ENCODE assay signal across 11 cellular contexts in the genomic region with DNA sequence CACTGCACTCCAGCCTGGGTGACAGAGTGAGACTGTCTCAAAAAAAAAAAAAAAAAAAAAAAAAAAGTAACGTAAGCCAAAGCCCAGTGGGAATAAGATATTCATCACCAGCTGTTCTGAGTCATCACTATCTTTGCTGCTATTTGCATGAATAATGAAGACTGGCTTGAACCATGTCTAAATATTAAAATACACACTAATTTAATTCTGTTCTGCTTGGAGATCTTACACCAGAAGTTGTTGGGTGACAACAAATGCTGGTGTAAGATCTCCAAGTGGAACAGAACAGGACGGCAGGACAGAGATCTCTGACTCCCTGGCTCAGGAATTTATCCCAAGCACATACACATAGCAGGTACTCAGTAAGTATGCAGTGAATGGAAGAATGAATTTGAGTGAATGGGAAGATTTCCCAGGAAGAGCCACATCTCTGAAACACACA. TPM values are rescaled to one million over a fixed set of nuclear protein-coding genes. Genes with fewer than 3 reads are reported as not detected.
DNase-seq lines count a peak whose midpoint lies in the region; TF ChIP-seq lines count a peak whose summit lies in the region.
"Had no signal": no experiment of that assay in that cellular context is flagged by ENCODE, and none has a peak within 500 bp of the region (broad histone marks: within the 10 kb centered on the region; RNA-seq: fewer than 3 reads in every experiment).

No MANE protein-coding gene starts in this region.

- POLR2A ChIA-PET in activated CD4-positive, alpha-beta memory T cell treated with anti-CD3 and anti-CD28 coated beads, Interleukin-2, amount 10 ng/mL, durations not matched to agents 7 days and 5 days (lab: Charles Lee) = no interaction called here

- no peaks in the 10 kb centered on the region for H3K36me3 ChIP-seq in smooth muscle cell (ENCODE audit: low read depth)
- no peaks in the 10 kb centered on the region for H3K36me3 ChIP-seq in suprapubic skin
- H3K36me3 ChIP-seq: upper lobe of left lung had no signal

- TF ChIP-seq EP300 in suprapubic skin (IDR thresholded peaks at IDR 0.05) = no peak

- H3K4me3 ChIP-seq in epithelial cell of proximal tubule (ENCODE audit: low read depth, low read length) (no peak overlapping the region), smooth muscle cell (no peak overlapping the region), suprapubic skin (no peak overlapping the region)
- H3K4me3 ChIP-seq: upper lobe of left lung had no signal

- H3K4me1 Mint-ChIP-seq in type B pancreatic cell (ENCODE audit: unreplicated experiment) = no peaks in the 10 kb centered on the region
- H3K4me1 Mint-ChIP-seq in activated CD4-positive, alpha-beta memory T cell treated with anti-CD3 and anti-CD28 coated beads, Interleukin-2, amount 10 ng/mL, durations not matched to agents 7 days and 5 days = no peaks in the 10 kb centered on the region

- H3K9me3 ChIP-seq in smooth muscle cell (replicated peaks; ENCODE audit: low read depth) (no peaks in the 10 kb centered on the region), suprapubic skin (no peaks in the 10 kb centered on the region)
- H3K9me3 ChIP-seq: upper lobe of left lung had no signal

- CTCF ChIA-PET in activated CD4-positive, alpha-beta memory T cell treated with anti-CD3 and anti-CD28 coated beads, Interleukin-2, amount 10 ng/mL, durations not matched to agents 7 days and 5 days (lab: Charles Lee) = no interaction called here

- no peaks in the 10 kb centered on the region for H3F3A ChIP-seq in smooth muscle cell (ENCODE audit: low read depth)

- TF ChIP-seq POLR2A in suprapubic skin (IDR thresholded peaks at IDR 0.05) = no peak

- H3K4me1 ChIP-seq in smooth muscle cell (ENCODE audit: low read depth) = no peaks in the 10 kb centered on the region
- H3K4me1 ChIP-seq in suprapubic skin = peaks cover 10% of the 10 kb centered on the region
- H3K4me1 ChIP-seq: upper lobe of left lung had no signal

- no peak overlapping the region for H3K4me3 Mint-ChIP-seq in type B pancreatic cell
- H3K4me3 Mint-ChIP-seq in activated CD4-positive, alpha-beta memory T cell treated with anti-CD3 and anti-CD28 coated beads, Interleukin-2, amount 10 ng/mL, durations not matched to agents 7 days and 5 days = no peak overlapping the region

- H3K27ac Mint-ChIP-seq in type B pancreatic cell = no peak overlapping the region
- no peak overlapping the region for H3K27ac Mint-ChIP-seq in activated CD4-positive, alpha-beta memory T cell treated with anti-CD3 and anti-CD28 coated beads, Interleukin-2, amount 10 ng/mL, durations not matched to agents 7 days and 5 days

- WGBS in smooth muscle cell (ENCODE audit: low lambda C conversion rate) = 8% methylated on average over 2 of the region's 2 CpGs
- WGBS in suprapubic skin = 9% methylated on average over 2 of the region's 2 CpGs

- H3K4me2 ChIP-seq in smooth muscle cell = no peak overlapping the region

- H3K79me2 ChIP-seq in smooth muscle cell (ENCODE audit: low read depth) = no peaks in the 10 kb centered on the region

- peak overlapping the region; percentile 12 for H3K9ac ChIP-seq in smooth muscle cell (ENCODE audit: low read depth)

- no peaks in the 10 kb centered on the region for H3K36me3 Mint-ChIP-seq in type B pancreatic cell
- no peaks in the 10 kb centered on the region for H3K36me3 Mint-ChIP-seq in activated CD4-positive, alpha-beta memory T cell treated with anti-CD3 and anti-CD28 coated beads, Interleukin-2, amount 10 ng/mL, durations not matched to agents 7 days and 5 days (ENCODE audit: low read depth)

- DNase-seq in HCEC 1CT (peak; percentile 58), epithelial cell of proximal tubule (ENCODE audit: low read depth) (peak; percentile 61), smooth muscle cell (lab: John Stamatoyannopoulos, UW; ENCODE audit: unreplicated experiment) (no peak), type B pancreatic cell (ENCODE audit: extremely low spot score, unreplicated experiment) (no peak), suprapubic skin (ENCODE audit: low spot score in 2 of 2) (no peak)
- no peak for DNase-seq in activated naive CD4-positive, alpha-beta T cell (lab: John Stamatoyannopoulos, UW)
- no peak for DNase-seq in activated CD4-positive, alpha-beta memory T cell treated with anti-CD3 and anti-CD28 coated beads, Interleukin-2, amount 10 ng/mL, durations not matched to agents 7 days and 5 days
- DNase-seq: GDM1, upper lobe of left lung had no signal

- no peaks in the 10 kb centered on the region for H3K9me3 Mint-ChIP-seq in type B pancreatic cell
- no peaks in the 10 kb centered on the region for H3K9me3 Mint-ChIP-seq in activated CD4-positive, alpha-beta memory T cell treated with anti-CD3 and anti-CD28 coated beads, Interleukin-2, amount 10 ng/mL, durations not matched to agents 7 days and 5 days

- no peaks in the 10 kb centered on the region for H4K20me1 ChIP-seq in smooth muscle cell (ENCODE audit: low read depth)

- H3K27ac ChIP-seq in smooth muscle cell (ENCODE audit: low read depth) (peak overlapping the region; percentile 60), suprapubic skin (no peak overlapping the region)
- H3K27ac ChIP-seq: upper lobe of left lung had no signal

- no peaks in the 10 kb centered on the region for H3K27me3 ChIP-seq in smooth muscle cell (ENCODE audit: low read depth)
- H3K27me3 ChIP-seq in suprapubic skin = peaks cover 15% of the 10 kb centered on the region
- H3K27me3 ChIP-seq: upper lobe of left lung had no signal

- no peak for TF ChIP-seq CTCF in epithelial cell of proximal tubule (conservative IDR thresholded peaks at IDR 0.05; ENCODE audit: low read depth, low read length)
- TF ChIP-seq CTCF in smooth muscle cell (IDR thresholded peaks at IDR 0.05; ENCODE audit: borderline replicate concordance, insufficient read depth, poor library complexity, severe bottlenecking) = no peak
- TF ChIP-seq CTCF in type B pancreatic cell (conservative IDR thresholded peaks at IDR 0.05) = no peak
- TF ChIP-seq CTCF in suprapubic skin (IDR thresholded peaks at IDR 0.05) = no peak

- no peak overlapping the region for H2AFZ ChIP-seq in smooth muscle cell (ENCODE audit: low read depth)

- H3K27me3 Mint-ChIP-seq in type B pancreatic cell = peaks cover 4% of the 10 kb centered on the region
- H3K27me3 Mint-ChIP-seq in activated CD4-positive, alpha-beta memory T cell treated with anti-CD3 and anti-CD28 coated beads, Interleukin-2, amount 10 ng/mL, durations not matched to agents 7 days and 5 days = peaks cover 1% of the 10 kb centered on the region

TF ChIP-seq in PFSK-1, 5 proteins besides CTCF, POLR2A, EP300 and RAD21:
- TF ChIP-seq POLR2AphosphoS5 (IDR thresholded peaks at IDR 0.05; ENCODE audit: low read depth, low read length) = no peak
- TF ChIP-seq, protein P1, sequence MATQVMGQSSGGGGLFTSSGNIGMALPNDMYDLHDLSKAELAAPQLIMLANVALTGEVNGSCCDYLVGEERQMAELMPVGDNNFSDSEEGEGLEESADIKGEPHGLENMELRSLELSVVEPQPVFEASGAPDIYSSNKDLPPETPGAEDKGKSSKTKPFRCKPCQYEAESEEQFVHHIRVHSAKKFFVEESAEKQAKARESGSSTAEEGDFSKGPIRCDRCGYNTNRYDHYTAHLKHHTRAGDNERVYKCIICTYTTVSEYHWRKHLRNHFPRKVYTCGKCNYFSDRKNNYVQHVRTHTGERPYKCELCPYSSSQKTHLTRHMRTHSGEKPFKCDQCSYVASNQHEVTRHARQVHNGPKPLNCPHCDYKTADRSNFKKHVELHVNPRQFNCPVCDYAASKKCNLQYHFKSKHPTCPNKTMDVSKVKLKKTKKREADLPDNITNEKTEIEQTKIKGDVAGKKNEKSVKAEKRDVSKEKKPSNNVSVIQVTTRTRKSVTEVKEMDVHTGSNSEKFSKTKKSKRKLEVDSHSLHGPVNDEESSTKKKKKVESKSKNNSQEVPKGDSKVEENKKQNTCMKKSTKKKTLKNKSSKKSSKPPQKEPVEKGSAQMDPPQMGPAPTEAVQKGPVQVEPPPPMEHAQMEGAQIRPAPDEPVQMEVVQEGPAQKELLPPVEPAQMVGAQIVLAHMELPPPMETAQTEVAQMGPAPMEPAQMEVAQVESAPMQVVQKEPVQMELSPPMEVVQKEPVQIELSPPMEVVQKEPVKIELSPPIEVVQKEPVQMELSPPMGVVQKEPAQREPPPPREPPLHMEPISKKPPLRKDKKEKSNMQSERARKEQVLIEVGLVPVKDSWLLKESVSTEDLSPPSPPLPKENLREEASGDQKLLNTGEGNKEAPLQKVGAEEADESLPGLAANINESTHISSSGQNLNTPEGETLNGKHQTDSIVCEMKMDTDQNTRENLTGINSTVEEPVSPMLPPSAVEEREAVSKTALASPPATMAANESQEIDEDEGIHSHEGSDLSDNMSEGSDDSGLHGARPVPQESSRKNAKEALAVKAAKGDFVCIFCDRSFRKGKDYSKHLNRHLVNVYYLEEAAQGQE (IDR thresholded peaks at IDR 0.05; ENCODE audit: insufficient read depth in 1 of 2, low read depth in 2 of 2, low read length in 2 of 2) = no peak
- no peak for TF ChIP-seq FOXP2 (optimal IDR thresholded peaks at IDR 0.05; ENCODE audit: borderline replicate concordance, extremely low read depth, extremely low read length, insufficient read depth)
- peak; percentile 90; the same call in 1 of the 2 replicates for TF ChIP-seq SIN3A (IDR thresholded peaks at IDR 0.05; ENCODE audit: borderline replicate concordance, insufficient read depth, low read length)
- no peak for TF ChIP-seq TAF1 (IDR thresholded peaks at IDR 0.05; ENCODE audit: borderline replicate concordance, insufficient read depth, low read length)
TF ChIP-seq in PFSK-1: peak in this region for 1.

RNA-seq across cellular contexts. Expression of a gene that starts 19.6 kb away (rescaled TPM):
- polyA plus RNA-seq in PFSK-1 (2012; ENCODE audit: insufficient read length, low read depth) = 2.3 TPM
- total RNA-seq in epithelial cell of proximal tubule (0.72 TPM in 1 of 2 replicates, not detected in the other), smooth muscle cell (0.18 and 0.27 TPM in 2 replicates), type B pancreatic cell (ENCODE audit: low replicate concordance) (0.07 and 0.33 TPM in 2 replicates), suprapubic skin (1 to 10 TPM; 3.7 to 6.7 (median 5.2) TPM)
- polyA plus RNA-seq in smooth muscle cell = 0.98 and 4.2 TPM in 2 replicates
- under 1 TPM; 0.08 TPM for total RNA-seq in activated CD4-positive, alpha-beta memory T cell treated with anti-CD3 and anti-CD28 coated beads, Interleukin-2, amount 10 ng/mL, durations not matched to agents 7 days and 5 days
- polyA plus RNA-seq: aorta had no signal

Comparison
In these comparisons a context has a peak if more than half of its experiments do, and no peak if none do; other contexts are left out.
1. DNase-seq: peak in HCEC 1CT (single experiment) and epithelial cell of proximal tubule (single experiment); none in smooth muscle cell (single experiment), activated naive CD4-positive, alpha-beta T cell (0 of 4), type B pancreatic cell (single experiment), activated CD4-positive, alpha-beta memory T cell treated with anti-CD3 and anti-CD28 coated beads, Interleukin-2, amount 10 ng/mL, durations not matched to agents 7 days and 5 days (single experiment) and suprapubic skin (0 of 2).